ENCODE assay signal across 13 cellular contexts in genomic region chr2:46989491-46990230, GRCh38. TPM values are rescaled to one million over a fixed set of nuclear protein-coding genes. Genes with fewer than 3 reads are reported as not detected.
A peak's percentile ranks its signal among the peaks of the same experiment; 100 is the strongest.
DNase-seq lines count a peak whose midpoint lies in the region; ATAC-seq and TF ChIP-seq lines count a peak whose summit lies in the region.
"Had no signal": no experiment of that assay in that cellular context is flagged by ENCODE, and none has a peak within 500 bp of the region (broad histone marks: within the 10 kb centered on the region; RNA-seq: fewer than 3 reads in every experiment).

No MANE protein-coding gene starts in this region.

- peaks cover 18% of the 10 kb centered on the region for H3K36me3 ChIP-seq in muscle layer of colon (ENCODE audit: insufficient read depth, low read length)

- H3K4me3 ChIP-seq in muscle layer of colon (ENCODE audit: low read depth in 1 of 2, low read length in 2 of 2): no peak overlapping the region
- H3K4me3 ChIP-seq: left lung had no signal

- H3K27me3 Mint-ChIP-seq in brain: no peaks in the 10 kb centered on the region
- H3K27me3 Mint-ChIP-seq: activated naive CD8-positive, alpha-beta T cell had no signal

- H3K27ac Mint-ChIP-seq in brain: peak overlapping the region; percentile 84 to 94 (median 90)
- H3K27ac Mint-ChIP-seq: activated naive CD8-positive, alpha-beta T cell had no signal

- peak overlapping the region; percentile 77 for H3K27ac ChIP-seq in muscle layer of colon (ENCODE audit: low read depth, low read length)
- H3K27ac ChIP-seq in temporal lobe (ENCODE audit: low read depth, low read length): peak overlapping the region; percentile 100
- H3K27ac ChIP-seq: left lung had no signal

- H3K4me3 Mint-ChIP-seq in brain: no peak overlapping the region
- H3K4me3 Mint-ChIP-seq: activated naive CD8-positive, alpha-beta T cell had no signal

- H3K27me3 ChIP-seq in muscle layer of colon (ENCODE audit: control insufficient read depth in 1 of 2, insufficient read depth in 2 of 2, low read length in 2 of 2): no peaks in the 10 kb centered on the region
- H3K27me3 ChIP-seq: left lung had no signal

- H3K9me3 Mint-ChIP-seq in brain: no peaks in the 10 kb centered on the region

- DNase-seq in NCI-H82 (lab: John Stamatoyannopoulos, UW): peak; percentile 9
- DNase-seq in NCI-H82 treated with DMSO at 0.1 percent for 48 hours (lab: John Stamatoyannopoulos, UW; ENCODE audit: unreplicated experiment): no peak
- DNase-seq in stimulated activated CD4-positive, alpha-beta T cell treated with anti-CD3 and anti-CD28 coated beads, Interleukin-4, amount 100 ng/mL, for 4 hours: no peak
- DNase-seq: 8988T; effector CD4-positive, alpha-beta T cell; GOT3 had no signal

- H3K9me3 ChIP-seq in muscle layer of colon (ENCODE audit: low read length): no peaks in the 10 kb centered on the region
- H3K9me3 ChIP-seq: left lung had no signal

- no peak overlapping the region for H3K9ac ChIP-seq in muscle layer of colon (ENCODE audit: low read length)

- no peak for TF ChIP-seq CTCF in brain (conservative IDR thresholded peaks at IDR 0.05)

- H3K4me1 ChIP-seq in muscle layer of colon (ENCODE audit: insufficient read depth, low read length): peaks cover 59% of the 10 kb centered on the region

- H3K36me3 Mint-ChIP-seq in brain: peaks cover 9% of the 10 kb centered on the region

- ATAC-seq in HG03159 (IDR thresholded peaks at IDR 0.05; ENCODE audit: unreplicated experiment) (no peak), GM21576 (IDR thresholded peaks at IDR 0.05; ENCODE audit: unreplicated experiment) (no peak)
- ATAC-seq: left lung had no signal

- H3K4me1 Mint-ChIP-seq in brain: peaks cover 54% of the 10 kb centered on the region

RNA-seq across cellular contexts. Expression of gene TTC7A, which starts 48.6 kb away (rescaled TPM):
- polyA plus RNA-seq in brain (ENCODE audit: insufficient read depth, low read depth, low replicate concordance): 8.8 TPM
- 5.2 TPM for total RNA-seq in temporal lobe
